In genomic region chr18:23205980-23206379, GRCh38 we compare ENCODE assay signal across 21 cellular contexts.
DNase-seq lines count a peak whose midpoint lies in the region; ATAC-seq and TF ChIP-seq lines count a peak whose summit lies in the region.
"Had no signal": no experiment of that assay in that cellular context is flagged by ENCODE, and none has a peak within 500 bp of the region (broad histone marks: within the 10 kb centered on the region; RNA-seq: fewer than 3 reads in every experiment).

No MANE protein-coding gene starts in this region.

- no peak for DNase-seq in activated naive CD4-positive, alpha-beta T cell treated with Interleukin-2 at 50 U/mL for 16 hours
- DNase-seq in WTC11 (ENCODE audit: low spot score): no peak
- no peak for DNase-seq in dorsolateral prefrontal cortex
- DNase-seq in CD14-positive monocyte (ENCODE audit: low spot score): no peak
- DNase-seq: 8988T; ACHN; BE2C; CD4-positive, CD25-positive, alpha-beta regulatory T cell; DMS153; DND-41; KBM-7; NCI-H1105 treated with DMSO at 0.1 percent for 48 hours; NCI-H146; NCI-H1930; NCI-H2107; NCI-H524 treated with DMSO at 0.1 percent for 48 hours; NCI-H774; SIG-M5 had no signal

- H3K4me1 Mint-ChIP-seq in activated naive CD4-positive, alpha-beta T cell treated with anti-CD3 and anti-CD28 coated beads, Interleukin-2, amount 50 U/mL, for 24 hours: peaks cover 5% of the 10 kb centered on the region
- peaks cover 11% of the 10 kb centered on the region for H3K4me1 Mint-ChIP-seq in WTC11
- H3K4me1 Mint-ChIP-seq in CD14-positive monocyte: peaks cover 8% of the 10 kb centered on the region

- TF ChIP-seq CTCF in WTC11 (IDR thresholded peaks at IDR 0.05) (no peak), dorsolateral prefrontal cortex (IDR thresholded peaks at IDR 0.05 in 54 of 56, conservative IDR thresholded peaks at IDR 0.05 in 2 of 56; ENCODE audit: low read depth in 1 of 56, partially characterized antibody in 56 of 56) (no peak), CD14-positive monocyte (IDR thresholded peaks at IDR 0.05) (no peak)

- H3K9me3 Mint-ChIP-seq in activated naive CD4-positive, alpha-beta T cell treated with anti-CD3 and anti-CD28 coated beads, Interleukin-2, amount 50 U/mL, for 24 hours: no peaks in the 10 kb centered on the region
- H3K9me3 Mint-ChIP-seq in WTC11 (peaks cover 14% of the 10 kb centered on the region), CD14-positive monocyte (peaks cover 2 to 12% (median 3%) of the 10 kb centered on the region in 7 donors)

- POLR2A ChIA-PET in WTC11 (lab: Charles Lee): no interaction called here

- no peak overlapping the region for H3K4me3 Mint-ChIP-seq in activated naive CD4-positive, alpha-beta T cell treated with anti-CD3 and anti-CD28 coated beads, Interleukin-2, amount 50 U/mL, for 24 hours
- H3K4me3 Mint-ChIP-seq in WTC11 (no peak overlapping the region), CD14-positive monocyte (no peak overlapping the region)
- H3K4me3 Mint-ChIP-seq: CD4-positive, CD25-positive, alpha-beta regulatory T cell had no signal

- H3K36me3 Mint-ChIP-seq in activated naive CD4-positive, alpha-beta T cell treated with anti-CD3 and anti-CD28 coated beads, Interleukin-2, amount 50 U/mL, for 24 hours: no peaks in the 10 kb centered on the region
- H3K36me3 Mint-ChIP-seq in WTC11: peaks cover 57% of the 10 kb centered on the region
- no peaks in the 10 kb centered on the region for H3K36me3 Mint-ChIP-seq in CD14-positive monocyte
- H3K36me3 Mint-ChIP-seq: CD4-positive, CD25-positive, alpha-beta regulatory T cell had no signal

- CTCF ChIA-PET in WTC11 (lab: Charles Lee): interaction anchor here (1.9 to 3.8 kb wide), 4 partner anchors 9 to 206 kb away, joined by 9 to 76 read pairs (median 43); partner anchors contain the start of gene CABLES1

- peaks cover 3% of the 10 kb centered on the region for H3K27me3 Mint-ChIP-seq in activated naive CD4-positive, alpha-beta T cell treated with anti-CD3 and anti-CD28 coated beads, Interleukin-2, amount 50 U/mL, for 24 hours
- H3K27me3 Mint-ChIP-seq in WTC11 (ENCODE audit: low read depth) (no peaks in the 10 kb centered on the region), CD14-positive monocyte (ENCODE audit: low read depth in 3 of 3) (peaks cover 0 to 7% (median 6%) of the 10 kb centered on the region in 3 donors)

- H3K27ac ChIP-seq in dorsolateral prefrontal cortex (peak overlapping the region in 36 of 59 donors; percentile 3 to 87 (median 58)), temporal lobe (ENCODE audit: low read depth, low read length) (peak overlapping the region; percentile 54)

- no peak for ATAC-seq in WTC11
- ATAC-seq in HG02870 (IDR thresholded peaks at IDR 0.05; ENCODE audit: unreplicated experiment): no peak

- H3K27ac Mint-ChIP-seq in activated naive CD4-positive, alpha-beta T cell treated with anti-CD3 and anti-CD28 coated beads, Interleukin-2, amount 50 U/mL, for 24 hours: peak overlapping the region; percentile 59
- H3K27ac Mint-ChIP-seq in WTC11: peak overlapping the region; percentile 45; the same call in 1 of the 2 replicates
- peak overlapping the region in 1 of 7 donors; percentile 64 for H3K27ac Mint-ChIP-seq in CD14-positive monocyte

- H3K27me3 ChIP-seq in dorsolateral prefrontal cortex: no peaks in the 10 kb centered on the region
- H3K27me3 ChIP-seq: BE2C had no signal

- no peak overlapping the region for H3K4me3 ChIP-seq in dorsolateral prefrontal cortex

- intact Hi-C loops in dorsolateral prefrontal cortex (cut with DNase I) (no loop called here), CD14-positive monocyte (cut with micrococcal nuclease) (no loop called here)

TF ChIP-seq in WTC11, 78 proteins besides CTCF, POLR2A, EP300 and RAD21:
- no peak for TF ChIP-seq NR1H2 (CRISPR knock-in tag; IDR thresholded peaks at IDR 0.05)
- 0 out of 2 replicates have a peak, but pooled peaks have one; percentile 20 for TF ChIP-seq ZNF263 (CRISPR knock-in tag; IDR thresholded peaks at IDR 0.05; ENCODE audit: low read depth)
- no peak for TF ChIP-seq ATF2 (CRISPR knock-in tag; IDR thresholded peaks at IDR 0.05; ENCODE audit: borderline replicate concordance, low read depth)
